In genomic region chr3:14806641-14807263, GRCh38 we compare ENCODE assay signal across 11 cellular contexts. TPM values are rescaled to one million over a fixed set of nuclear protein-coding genes. Genes with fewer than 3 reads are reported as not detected.
DNase-seq lines count a peak whose midpoint lies in the region; ATAC-seq and TF ChIP-seq lines count a peak whose summit lies in the region.
"Had no signal": no experiment of that assay in that cellular context is flagged by ENCODE, and none has a peak within 500 bp of the region (broad histone marks: within the 10 kb centered on the region; RNA-seq: fewer than 3 reads in every experiment).

No MANE protein-coding gene starts in this region.

- no peaks in the 10 kb centered on the region for H3K36me3 Mint-ChIP-seq in MCF 10A (ENCODE audit: insufficient read depth, unreplicated experiment)
- H3K36me3 Mint-ChIP-seq in dendritic cell treated with granulocyte-macrophage colony-stimulating factor and Interleukin-4, amounts not matched to agents 40 ng/mL and 50 ng/mL, for 4 days (ENCODE audit: low read depth), result no peaks in the 10 kb centered on the region
- no peaks in the 10 kb centered on the region for H3K36me3 Mint-ChIP-seq in stimulated activated naive B cell treated with anti-CD40 and anti-IgM and Interleukin-4, amounts not matched to agents 10 μg/mL and 1 μg/mL and 100 μg/mL, for 72 hours

- BruUV-seq in MCF 10A (replicated peaks; lab: Mats Ljungman, UMichigan), result no TSS peak

- H3K4me3 Mint-ChIP-seq in MCF 10A (ENCODE audit: unreplicated experiment), result no peak overlapping the region
- H3K4me3 Mint-ChIP-seq in dendritic cell treated with granulocyte-macrophage colony-stimulating factor and Interleukin-4, amounts not matched to agents 40 ng/mL and 50 ng/mL, for 4 days, result peak overlapping the region; percentile 28
- no peak overlapping the region for H3K4me3 Mint-ChIP-seq in stimulated activated naive B cell treated with anti-CD40 and anti-IgM and Interleukin-4, amounts not matched to agents 10 μg/mL and 1 μg/mL and 100 μg/mL, for 72 hours

- POLR2A ChIA-PET in MCF 10A (lab: Yijun Ruan, JAX), result no interaction called here

- H3K27me3 ChIP-seq in breast epithelium, result peaks cover 0 to 22% of the 10 kb centered on the region in 2 donors

- DNase-seq in MCF 10A (ENCODE audit: unreplicated experiment) (peak; percentile 42), breast epithelium (ENCODE audit: low spot score in 2 of 2) (no peak), NOMO-1 treated with dmso at 0.1 percent for 144 hours (lab: John Stamatoyannopoulos, UW; ENCODE audit: unreplicated experiment) (peak; percentile 76), cortex of kidney (lab: John Stamatoyannopoulos, UW) (no peak), HuH-7.5 (ENCODE audit: low spot score) (no peak), amygdala (lab: John Stamatoyannopoulos, UW) (no peak)
- peak; percentile 18 for DNase-seq in stimulated activated naive B cell treated with anti-CD40 and anti-IgM and Interleukin-4, amounts not matched to agents 10 μg/mL and 1 μg/mL and 100 μg/mL, for 72 hours
- DNase-seq: central memory CD4-positive, alpha-beta T cell; NCI-H1436; Right ventricle myocardium superior had no signal

- CTCF ChIA-PET in MCF 10A (lab: Yijun Ruan, JAX), result interaction anchor here (0.8 kb wide), 1 partner anchor 339 kb away, joined by 3 read pairs; no protein-coding TSS in a partner anchor

- ATAC-seq in stimulated activated naive B cell treated with anti-CD40 and anti-IgM and Interleukin-4, amounts not matched to agents 10 μg/mL and 1 μg/mL and 100 μg/mL, for 72 hours (replicated peaks), result peak; percentile 87 to 89

- intact Hi-C loops in MCF 10A (cut with micrococcal nuclease), result no loop called here
- intact Hi-C loops in breast epithelium (cut with DNase I; ENCODE audit: low total_unique reads), result loop anchor here (10.0 kb wide), 1 partner anchor 322 kb away; no protein-coding TSS in a partner anchor
- intact Hi-C loops in dendritic cell treated with granulocyte-macrophage colony-stimulating factor and Interleukin-4, amounts not matched to agents 40 ng/mL and 50 ng/mL, for 4 days (cut with micrococcal nuclease), result no loop called here

- TF ChIP-seq CTCF in MCF 10A (IDR thresholded peaks at IDR 0.05; ENCODE audit: unreplicated experiment) (no peak), breast epithelium (IDR thresholded peaks at IDR 0.05) (no peak)

- H3K9me3 ChIP-seq in breast epithelium, result no peaks in the 10 kb centered on the region

- H3K9me3 Mint-ChIP-seq in MCF 10A (ENCODE audit: unreplicated experiment), result no peaks in the 10 kb centered on the region
- no peaks in the 10 kb centered on the region for H3K9me3 Mint-ChIP-seq in dendritic cell treated with granulocyte-macrophage colony-stimulating factor and Interleukin-4, amounts not matched to agents 40 ng/mL and 50 ng/mL, for 4 days
- no peaks in the 10 kb centered on the region for H3K9me3 Mint-ChIP-seq in stimulated activated naive B cell treated with anti-CD40 and anti-IgM and Interleukin-4, amounts not matched to agents 10 μg/mL and 1 μg/mL and 100 μg/mL, for 72 hours

- H3K27ac ChIP-seq in breast epithelium, result no peak overlapping the region

- H3K27me3 Mint-ChIP-seq in MCF 10A (ENCODE audit: insufficient read depth, unreplicated experiment), result peaks cover 79% of the 10 kb centered on the region
- H3K27me3 Mint-ChIP-seq in dendritic cell treated with granulocyte-macrophage colony-stimulating factor and Interleukin-4, amounts not matched to agents 40 ng/mL and 50 ng/mL, for 4 days, result peaks cover 82% of the 10 kb centered on the region
- peaks cover 53 to 66% of the 10 kb centered on the region in 2 donors for H3K27me3 Mint-ChIP-seq in stimulated activated naive B cell treated with anti-CD40 and anti-IgM and Interleukin-4, amounts not matched to agents 10 μg/mL and 1 μg/mL and 100 μg/mL, for 72 hours

- H3K4me1 Mint-ChIP-seq in MCF 10A (ENCODE audit: insufficient read depth, unreplicated experiment), result peaks cover 5% of the 10 kb centered on the region
- peaks cover 39% of the 10 kb centered on the region for H3K4me1 Mint-ChIP-seq in dendritic cell treated with granulocyte-macrophage colony-stimulating factor and Interleukin-4, amounts not matched to agents 40 ng/mL and 50 ng/mL, for 4 days (ENCODE audit: low read depth)
- peaks cover 11 to 20% of the 10 kb centered on the region in 2 donors for H3K4me1 Mint-ChIP-seq in stimulated activated naive B cell treated with anti-CD40 and anti-IgM and Interleukin-4, amounts not matched to agents 10 μg/mL and 1 μg/mL and 100 μg/mL, for 72 hours

- H3K27ac Mint-ChIP-seq in MCF 10A (ENCODE audit: low read depth, unreplicated experiment), result no peak overlapping the region
- peak overlapping the region; percentile 16 for H3K27ac Mint-ChIP-seq in dendritic cell treated with granulocyte-macrophage colony-stimulating factor and Interleukin-4, amounts not matched to agents 40 ng/mL and 50 ng/mL, for 4 days
- H3K27ac Mint-ChIP-seq in stimulated activated naive B cell treated with anti-CD40 and anti-IgM and Interleukin-4, amounts not matched to agents 10 μg/mL and 1 μg/mL and 100 μg/mL, for 72 hours, result peak overlapping the region; percentile 32

- H3K36me3 ChIP-seq in breast epithelium, result no peaks in the 10 kb centered on the region

- TF ChIP-seq POLR2A in breast epithelium (IDR thresholded peaks at IDR 0.05), result no peak

- H3K4me3 ChIP-seq in breast epithelium, result no peak overlapping the region

- H3K4me1 ChIP-seq in breast epithelium, result no peaks in the 10 kb centered on the region

RNA-seq across cellular contexts. Expression of gene FGD5, which starts 12.0 kb away (rescaled TPM):
- total RNA-seq in MCF 10A (2022) (not detected in 2 replicates), breast epithelium (10 to 100 TPM in 2 of 3 donors, 1 to 10 TPM in 1; 7.3 to 28.2 (median 18.7) TPM)

Comparison
In these comparisons a context has a peak if more than half of its experiments do, and no peak if none do; other contexts are left out.
1. DNase-seq: peak in MCF 10A (single experiment), NOMO-1 treated with dmso at 0.1 percent for 144 hours (single experiment) and stimulated activated naive B cell treated with anti-CD40 and anti-IgM and Interleukin-4, amounts not matched to agents 10 μg/mL and 1 μg/mL and 100 μg/mL, for 72 hours (single experiment); none in breast epithelium (0 of 2), cortex of kidney (single experiment), HuH-7.5 (single experiment) and amygdala (0 of 56).